ENCODE assay signal across 7 cellular contexts in genomic region chr6:142884214-142885035, GRCh38.
DNase-seq lines count a peak whose midpoint lies in the region; ATAC-seq and TF ChIP-seq lines count a peak whose summit lies in the region.

No MANE protein-coding gene starts in this region.

- H2BK120ac ChIP-seq in H9 (ENCODE audit: low read depth, low read length, poor library complexity, severe bottlenecking): no peak overlapping the region

- H3K9ac ChIP-seq in H9 (ENCODE audit: extremely low read depth, insufficient read length, low read length) (no peak overlapping the region), smooth muscle cell (ENCODE audit: low read depth) (peak overlapping the region; percentile 55)

- POLR2A ChIA-PET in WTC11 (lab: Charles Lee): interaction anchor here (1.0 kb wide), 1 partner anchor 20 kb away, joined by 4 read pairs; no protein-coding TSS in a partner anchor

- H2BK15ac ChIP-seq in H9 (ENCODE audit: low read depth, low read length): no peak overlapping the region

- no peak overlapping the region for H2BK20ac ChIP-seq in H9 (ENCODE audit: low read depth, low read length, poor library complexity, severe bottlenecking)

- H3K4me1 Mint-ChIP-seq in H9 (peaks cover 35 to 38% of the 10 kb centered on the region in 2 experiments), WTC11 (peaks cover 53% of the 10 kb centered on the region)

- TF ChIP-seq CTCF in H9 (conservative IDR thresholded peaks at IDR 0.05): no peak
- TF ChIP-seq CTCF in WTC11 (IDR thresholded peaks at IDR 0.05): no peak
- TF ChIP-seq CTCF in foreskin fibroblast (IDR thresholded peaks at IDR 0.05; ENCODE audit: low read depth, low read length): no peak
- no peak for TF ChIP-seq CTCF in smooth muscle cell (IDR thresholded peaks at IDR 0.05; ENCODE audit: borderline replicate concordance, insufficient read depth, poor library complexity, severe bottlenecking)

- H2AK5ac ChIP-seq in H9 (ENCODE audit: insufficient read length, low read length): no peak overlapping the region

- ATAC-seq in WTC11 (no peak), HG03378 (IDR thresholded peaks at IDR 0.05; ENCODE audit: unreplicated experiment) (no peak)

- H3K79me2 ChIP-seq in H9 (ENCODE audit: insufficient read depth, low read length): no peaks in the 10 kb centered on the region
- H3K79me2 ChIP-seq in smooth muscle cell (ENCODE audit: low read depth): peaks cover 29% of the 10 kb centered on the region

- no peak overlapping the region for H4K5ac ChIP-seq in H9 (ENCODE audit: insufficient read length, low read depth, low read length)

- H4K20me1 ChIP-seq in H9 (ENCODE audit: control insufficient read depth, insufficient read depth, insufficient read length) (no peaks in the 10 kb centered on the region), smooth muscle cell (ENCODE audit: low read depth) (peaks cover 3% of the 10 kb centered on the region)

- H3K36me3 Mint-ChIP-seq in H9 (ENCODE audit: insufficient read depth in 1 of 3, low read depth in 3 of 3) (no peaks in the 10 kb centered on the region), WTC11 (no peaks in the 10 kb centered on the region)

- no peaks in the 10 kb centered on the region for H3K27me3 ChIP-seq in H9 (ENCODE audit: insufficient read depth, low read length)
- H3K27me3 ChIP-seq in smooth muscle cell (ENCODE audit: low read depth): no peaks in the 10 kb centered on the region

- no peaks in the 10 kb centered on the region for H3K27me3 Mint-ChIP-seq in H9 (ENCODE audit: low read depth)
- no peaks in the 10 kb centered on the region for H3K27me3 Mint-ChIP-seq in WTC11 (ENCODE audit: low read depth)

- H3K4me3 ChIP-seq in foreskin fibroblast (ENCODE audit: low read depth in 1 of 2, low read length in 2 of 2) (peak overlapping the region; percentile 39 to 40), smooth muscle cell (peak overlapping the region; percentile 38)

- H4K8ac ChIP-seq in H9 (replicated peaks; ENCODE audit: insufficient read length, low read depth, low read length): no peak overlapping the region

- H2BK5ac ChIP-seq in H9 (ENCODE audit: insufficient read length, low read length): no peak overlapping the region

- H3K23me2 ChIP-seq in H9 (ENCODE audit: insufficient read length, low read depth, low read length, poor library complexity, severe bottlenecking): no peaks in the 10 kb centered on the region

- H3K36me3 ChIP-seq in smooth muscle cell (ENCODE audit: low read depth): no peaks in the 10 kb centered on the region

- peaks cover 5% of the 10 kb centered on the region; the same call in 1 of the 2 replicates for H3K4me1 ChIP-seq in H9 (ENCODE audit: insufficient read depth, low read length)
- H3K4me1 ChIP-seq in smooth muscle cell (ENCODE audit: low read depth): peaks cover 32% of the 10 kb centered on the region

- H3K4me3 Mint-ChIP-seq in H9: peak overlapping the region; percentile 2 to 52; a peak in 1 of 5 replicates
- H3K4me3 Mint-ChIP-seq in WTC11: peak overlapping the region; percentile 46

- H4K91ac ChIP-seq in H9 (ENCODE audit: insufficient read length, low read depth, low read length): no peak overlapping the region

- H3K9me3 Mint-ChIP-seq in H9 (no peaks in the 10 kb centered on the region), WTC11 (no peaks in the 10 kb centered on the region)

- WGBS in H9 (ENCODE audit: extremely low coverage, insufficient read length, low lambda C conversion rate): no CpG with 5 or more reads among the region's 8 CpGs
- 52% methylated on average over 8 of the region's 8 CpGs for WGBS in smooth muscle cell (ENCODE audit: low lambda C conversion rate)

- DNase-seq in H9: no peak
- no peak for DNase-seq in WTC11 (ENCODE audit: low spot score)
- DNase-seq in foreskin fibroblast: no peak
- no peak for DNase-seq in smooth muscle cell (lab: John Stamatoyannopoulos, UW; ENCODE audit: unreplicated experiment)
- DNase-seq in substantia nigra (lab: John Stamatoyannopoulos, UW): no peak
- no peak for DNase-seq in NCI-H524 treated with DMSO at 0.1 percent for 48 hours (lab: John Stamatoyannopoulos, UW)

- no peak overlapping the region for H3K18ac ChIP-seq in H9 (ENCODE audit: insufficient read length, low read depth, low read length)

- H3K27ac Mint-ChIP-seq in H9 (peak overlapping the region in 2 of 3 experiments; percentile 6 to 57; a peak in 2 of 7 replicates), WTC11 (peak overlapping the region; percentile 94)

- no peaks in the 10 kb centered on the region for H3K79me1 ChIP-seq in H9 (ENCODE audit: insufficient read depth, low read depth, low read length, poor library complexity, severe bottlenecking)

- no peaks in the 10 kb centered on the region for H3K9me3 ChIP-seq in H9 (ENCODE audit: control insufficient read depth, low read depth, low read length)
- H3K9me3 ChIP-seq in smooth muscle cell (replicated peaks; ENCODE audit: low read depth): no peaks in the 10 kb centered on the region

- no peak overlapping the region for H3K14ac ChIP-seq in H9 (ENCODE audit: insufficient read depth, low read length)

- CTCF ChIA-PET in WTC11 (lab: Charles Lee): interaction anchor here (1.2 to 1.3 kb wide), 2 partner anchors 138 to 142 kb away, joined by 3 read pairs; no protein-coding TSS in a partner anchor

- H2BK12ac ChIP-seq in H9 (ENCODE audit: insufficient read length, low read depth, low read length): no peak overlapping the region

- H2AFZ ChIP-seq in H9 (ENCODE audit: low read length) (no peak overlapping the region), smooth muscle cell (ENCODE audit: low read depth) (no peak overlapping the region)

- H3K27ac ChIP-seq in H9 (ENCODE audit: insufficient read length, low read depth, low read length) (peak overlapping the region; percentile 50), smooth muscle cell (ENCODE audit: low read depth) (peak overlapping the region; percentile 91), substantia nigra (ENCODE audit: low read depth, low read length, poor library complexity, severe bottlenecking) (no peak overlapping the region)

- H3K23ac ChIP-seq in H9 (ENCODE audit: insufficient read length, low read depth, low read length): no peak overlapping the region

- H3K56ac ChIP-seq in H9 (ENCODE audit: insufficient read length, low read depth, low read length): no peak overlapping the region

- peak overlapping the region; percentile 42 for H3K4me2 ChIP-seq in H9 (ENCODE audit: insufficient read depth, insufficient read length, low read length)
- H3K4me2 ChIP-seq in smooth muscle cell: peak overlapping the region; percentile 82

- no peak overlapping the region for H3K4ac ChIP-seq in H9 (ENCODE audit: low read depth, low read length)

- peaks cover 12% of the 10 kb centered on the region for H3F3A ChIP-seq in smooth muscle cell (ENCODE audit: low read depth)

- no peak overlapping the region for H3T11ph ChIP-seq in H9 (ENCODE audit: low read length)

TF ChIP-seq in WTC11, 78 proteins besides CTCF, POLR2A, EP300 and RAD21 (continues in another document):
- TF ChIP-seq MYBL2 (CRISPR knock-in tag; IDR thresholded peaks at IDR 0.05) (no peak), IRF1 (CRISPR knock-in tag; IDR thresholded peaks at IDR 0.05) (no peak), IRF2 (CRISPR knock-in tag; IDR thresholded peaks at IDR 0.05; ENCODE audit: borderline replicate concordance, low read depth) (no peak), STAT6 (CRISPR knock-in tag; conservative IDR thresholded peaks at IDR 0.05; ENCODE audit: low read depth) (no peak), TEAD1 (CRISPR knock-in tag; IDR thresholded peaks at IDR 0.05) (no peak), SP1 (CRISPR knock-in tag; conservative IDR thresholded peaks at IDR 0.05) (no peak), HMGXB4 (CRISPR knock-in tag; IDR thresholded peaks at IDR 0.05) (no peak)
